In genomic region chrX:5236749-5237148, GRCh38 we compare ENCODE assay signal across 18 cellular contexts.
"Had no signal": no experiment of that assay in that cellular context is flagged by ENCODE, and none has a peak within 500 bp of the region (broad histone marks: within the 10 kb centered on the region; RNA-seq: fewer than 3 reads in every experiment).

No MANE protein-coding gene starts in this region.

- DNase-seq: activated CD4-positive, alpha-beta T cell treated with anti-CD3 and anti-CD28 coated beads for 36 hours; activated CD4-positive, alpha-beta T cell treated with anti-CD3 and anti-CD28 coated beads, Interleukin-2, amount 10 ng/mL, durations not matched to agents 7 days and 5 days; activated CD4-positive, alpha-beta T cell treated with anti-CD3 and anti-CD28 coated beads, Interleukin-2, amount 50 U/mL, for 48 hours; activated CD8-positive, alpha-beta memory T cell treated with anti-CD3 and anti-CD28 coated beads, Interleukin-2, amount 50 U/mL, for 4 hours; activated gamma-delta T cell treated with Interleukin-2 at 50 U/mL for 16 hours; activated naive CD4-positive, alpha-beta T cell treated with anti-CD3 and anti-CD28 coated beads for 36 hours; activated T-cell treated with anti-CD3 and anti-CD28 coated beads for 4 hours; activated T-cell treated with anti-CD3 and anti-CD28 coated beads, Interleukin-2, amount 50 U/mL, for 4 hours; adrenal gland; NCI-H187; NCI-H2227 treated with DMSO at 0.1 percent for 48 hours; NCI-H446; Peyer's patch; RPMI8226; SHP77 treated with DMSO at 0.1 percent for 48 hours had no signal

- H3K4me3 ChIP-seq: adrenal gland, body of pancreas, breast epithelium, Peyer's patch, SJSA1 had no signal
